Comparison of ENCODE assay signal across 7 cellular contexts in genomic region chr5:177600458-177601018, GRCh38. TPM values are rescaled to one million over a fixed set of nuclear protein-coding genes. Genes with fewer than 3 reads are reported as not detected.
DNase-seq lines count a peak whose midpoint lies in the region; ATAC-seq and TF ChIP-seq lines count a peak whose summit lies in the region.

No MANE protein-coding gene starts in this region.

- no peak for DNase-seq in NB4 (ENCODE audit: low read depth)
- peak; percentile 23 for DNase-seq in cerebellar cortex (ENCODE audit: low spot score)
- DNase-seq in memory B cell (ENCODE audit: low spot score in 2 of 2), result no peak
- no peak for DNase-seq in type B pancreatic cell (ENCODE audit: extremely low spot score, unreplicated experiment)
- DNase-seq in SKM-1 (lab: John Stamatoyannopoulos, UW; ENCODE audit: unreplicated experiment), result no peak
- no peak for DNase-seq in DMS 273 (lab: John Stamatoyannopoulos, UW; ENCODE audit: unreplicated experiment)

- H3K36me3 Mint-ChIP-seq in memory B cell (peaks cover 8% of the 10 kb centered on the region), type B pancreatic cell (peaks cover 12% of the 10 kb centered on the region)

- TF ChIP-seq POLR2A in NB4 (IDR thresholded peaks at IDR 0.05; ENCODE audit: extremely low read depth, insufficient read length), result no peak

- peak overlapping the region; percentile 92 for H3K4me3 Mint-ChIP-seq in memory B cell
- peak overlapping the region; percentile 96 for H3K4me3 Mint-ChIP-seq in type B pancreatic cell

- H3K27ac Mint-ChIP-seq in memory B cell, result peak overlapping the region; percentile 92
- peak overlapping the region; percentile 91 for H3K27ac Mint-ChIP-seq in type B pancreatic cell

- no peak for TF ChIP-seq CTCF in NB4 (IDR thresholded peaks at IDR 0.05; ENCODE audit: low read depth, low read length)
- TF ChIP-seq CTCF in type B pancreatic cell (conservative IDR thresholded peaks at IDR 0.05), result no peak

- ATAC-seq in GM18870 (IDR thresholded peaks at IDR 0.05; ENCODE audit: unreplicated experiment) (peak; percentile 20), memory B cell (ENCODE audit: low read depth) (peak; percentile 18)

- H3K4me3 ChIP-seq in NB4 (ENCODE audit: low read depth, low read length), result peak overlapping the region; percentile 95

- H3K9me3 Mint-ChIP-seq in memory B cell (no peaks in the 10 kb centered on the region), type B pancreatic cell (no peaks in the 10 kb centered on the region)

- H3K27me3 Mint-ChIP-seq in memory B cell (no peaks in the 10 kb centered on the region), type B pancreatic cell (no peaks in the 10 kb centered on the region)

- H3K4me1 Mint-ChIP-seq in memory B cell (peaks cover 27% of the 10 kb centered on the region), type B pancreatic cell (ENCODE audit: unreplicated experiment) (peaks cover 14% of the 10 kb centered on the region)

RNA-seq across cellular contexts. Expression of gene B4GALT7, which starts 0.6 kb away (rescaled TPM):
- 30.9 and 31.0 TPM in 2 replicates for total RNA-seq in type B pancreatic cell (ENCODE audit: low replicate concordance)

RNA-seq across cellular contexts. Expression of gene TMED9, which starts 8.5 kb away (rescaled TPM):
- 161 and 225 TPM in 2 replicates for total RNA-seq in type B pancreatic cell (ENCODE audit: low replicate concordance)

RNA-seq across cellular contexts. Expression of gene FAM193B, which starts 46.2 kb away (rescaled TPM):
- 83.1 and 103 TPM in 2 replicates for total RNA-seq in type B pancreatic cell (ENCODE audit: low replicate concordance)
